In the genomic region with DNA sequence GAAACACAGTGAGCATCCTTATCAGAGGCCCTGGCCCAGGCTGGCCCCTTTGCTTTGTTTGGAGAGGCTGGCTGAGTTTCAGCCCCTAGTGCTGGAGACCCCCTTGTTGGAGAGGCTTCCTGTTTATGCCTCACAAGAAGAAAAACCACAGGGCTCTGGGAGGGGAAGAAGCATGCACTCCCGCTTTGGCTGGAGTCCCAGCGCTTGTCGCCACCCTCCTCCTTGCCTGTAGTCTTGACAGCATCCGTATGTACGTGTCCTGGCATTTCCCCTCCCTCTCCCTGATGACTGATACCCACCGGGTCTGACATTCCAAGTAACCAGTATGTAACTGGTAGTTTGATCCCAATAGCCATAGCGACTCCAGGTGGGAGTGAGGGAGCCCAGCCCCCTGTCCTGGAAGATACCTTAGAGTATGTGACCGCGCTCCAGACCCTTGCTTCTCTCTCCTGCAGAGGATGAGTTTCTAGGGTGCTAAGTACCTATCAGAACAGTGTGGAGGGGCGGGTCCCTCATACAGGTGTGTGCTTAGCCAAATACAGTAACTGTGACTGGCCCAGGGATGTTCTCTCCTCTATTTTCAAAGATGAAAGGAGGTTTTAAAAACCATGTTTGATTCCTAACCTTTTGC, we compare ENCODE assay signal across 13 cellular contexts. TPM values are rescaled to one million over a fixed set of nuclear protein-coding genes. Genes with fewer than 3 reads are reported as not detected.
DNase-seq lines count a peak whose midpoint lies in the region; ATAC-seq and TF ChIP-seq lines count a peak whose summit lies in the region.
"Had no signal": no experiment of that assay in that cellular context is flagged by ENCODE, and none has a peak within 500 bp of the region (broad histone marks: within the 10 kb centered on the region; RNA-seq: fewer than 3 reads in every experiment).

No MANE protein-coding gene starts in this region.

- no peaks in the 10 kb centered on the region for H3K36me3 ChIP-seq in CD8-positive, alpha-beta T cell (ENCODE audit: insufficient read depth, low read length)

- DNase-seq in CD8-positive, alpha-beta T cell, result no peak
- DNase-seq in Jurkat, Clone E6-1 (ENCODE audit: low read depth, low spot score), result peak; percentile 78
- peak; percentile 68 for DNase-seq in iris pigment epithelial cell (ENCODE audit: low read depth)
- no peak for DNase-seq in cerebellum (ENCODE audit: low spot score)
- no peak for DNase-seq in activated gamma-delta T cell treated with Interleukin-2 at 50 U/mL for 16 hours
- DNase-seq in NCI-H2029 treated with DMSO at 0.1 percent for 48 hours (lab: John Stamatoyannopoulos, UW), result no peak
- DNase-seq: central memory CD4-positive, alpha-beta T cell; EL; NCI-H345; SHP77 treated with DMSO at 0.1 percent for 48 hours had no signal

- peak overlapping the region; percentile 98 for H3K27ac Mint-ChIP-seq in CD8-positive, alpha-beta T cell
- H3K27ac Mint-ChIP-seq in activated naive CD8-positive, alpha-beta T cell, result peak overlapping the region; percentile 97

- H3K4me1 ChIP-seq in CD8-positive, alpha-beta T cell (ENCODE audit: insufficient read depth, low read length), result peaks cover 99% of the 10 kb centered on the region
- H3K4me1 ChIP-seq: parathyroid adenoma had no signal

- no peak for ATAC-seq in CD8-positive, alpha-beta T cell

- intact Hi-C loops in CD8-positive, alpha-beta T cell (cut with DNase I, micrococcal nuclease), result no loop called here

- no peaks in the 10 kb centered on the region for H3K27me3 Mint-ChIP-seq in CD8-positive, alpha-beta T cell (ENCODE audit: low read depth)
- no peaks in the 10 kb centered on the region for H3K27me3 Mint-ChIP-seq in activated naive CD8-positive, alpha-beta T cell

- CTCF ChIA-PET in CD8-positive, alpha-beta T cell (lab: Charles Lee), result interaction anchor here (1.0 to 1.5 kb wide), 3 partner anchors 16 to 67 kb away, joined by 3 to 6 read pairs (median 4); no protein-coding TSS in a partner anchor

- H3K27me3 ChIP-seq in CD8-positive, alpha-beta T cell (ENCODE audit: insufficient read depth, low read length), result no peaks in the 10 kb centered on the region

- no peaks in the 10 kb centered on the region for H3K9me3 ChIP-seq in CD8-positive, alpha-beta T cell (ENCODE audit: low read length)
- H3K9me3 ChIP-seq: thoracic aorta had no signal

- H3K27ac ChIP-seq in CD8-positive, alpha-beta T cell (ENCODE audit: low read depth, low read length), result peak overlapping the region; percentile 66
- H3K27ac ChIP-seq: parathyroid adenoma, thoracic aorta had no signal

- no peak for TF ChIP-seq CTCF in CD8-positive, alpha-beta T cell (IDR thresholded peaks at IDR 0.05)

- no peaks in the 10 kb centered on the region for H3K9me3 Mint-ChIP-seq in CD8-positive, alpha-beta T cell
- H3K9me3 Mint-ChIP-seq in activated naive CD8-positive, alpha-beta T cell (ENCODE audit: low read depth), result no peaks in the 10 kb centered on the region

- POLR2A ChIA-PET in CD8-positive, alpha-beta T cell (lab: Charles Lee), result interaction anchor here (0.7 to 4.0 kb wide), 3 partner anchors 8 to 28 kb away, joined by 3 to 27 read pairs (median 3); a partner anchor contains a TSS

- peak overlapping the region; percentile 64 for H3K4me3 Mint-ChIP-seq in CD8-positive, alpha-beta T cell
- peak overlapping the region; percentile 63 for H3K4me3 Mint-ChIP-seq in activated naive CD8-positive, alpha-beta T cell

- H3K4me3 ChIP-seq in CD8-positive, alpha-beta T cell (ENCODE audit: low read depth, low read length), result peak overlapping the region; percentile 9
- H3K4me3 ChIP-seq in Jurkat, Clone E6-1 (ENCODE audit: low read length), result peak overlapping the region; percentile 44
- H3K4me3 ChIP-seq: thoracic aorta had no signal

- peaks cover 93% of the 10 kb centered on the region for H3K4me1 Mint-ChIP-seq in CD8-positive, alpha-beta T cell (ENCODE audit: low read depth)
- H3K4me1 Mint-ChIP-seq in activated naive CD8-positive, alpha-beta T cell (ENCODE audit: low read depth), result peaks cover 93% of the 10 kb centered on the region

- H3K36me3 Mint-ChIP-seq in CD8-positive, alpha-beta T cell, result peaks cover 18% of the 10 kb centered on the region
- peaks cover 4% of the 10 kb centered on the region for H3K36me3 Mint-ChIP-seq in activated naive CD8-positive, alpha-beta T cell

RNA-seq across cellular contexts. Expression of a gene that starts 6.8 kb away (rescaled TPM):
- total RNA-seq in CD8-positive, alpha-beta T cell, result 10 to 100 TPM; 32.9 to 33.5 TPM
- 70.2 TPM for polyA plus RNA-seq in Jurkat, Clone E6-1 (2012; ENCODE audit: insufficient read depth, insufficient read length)
- total RNA-seq in cerebellum, result 100 TPM

RNA-seq across cellular contexts. Expression of a gene that starts 28.8 kb away (rescaled TPM):
- 10 to 100 TPM; 18.8 TPM for total RNA-seq in CD8-positive, alpha-beta T cell
- polyA plus RNA-seq in Jurkat, Clone E6-1 (2012; ENCODE audit: insufficient read depth, insufficient read length), result 8.1 TPM
- total RNA-seq in cerebellum, result 18.5 TPM

Comparison
In these comparisons a context has a peak if more than half of its experiments do, and no peak if none do; other contexts are left out.
1. DNase-seq: peak in Jurkat, Clone E6-1 (single experiment) and iris pigment epithelial cell (single experiment); none in CD8-positive, alpha-beta T cell (0 of 7), cerebellum (single experiment), activated gamma-delta T cell treated with Interleukin-2 at 50 U/mL for 16 hours (single experiment) and NCI-H2029 treated with DMSO at 0.1 percent for 48 hours (single experiment).